Comparison of ENCODE assay signal across 1 cellular context in the genomic region with DNA sequence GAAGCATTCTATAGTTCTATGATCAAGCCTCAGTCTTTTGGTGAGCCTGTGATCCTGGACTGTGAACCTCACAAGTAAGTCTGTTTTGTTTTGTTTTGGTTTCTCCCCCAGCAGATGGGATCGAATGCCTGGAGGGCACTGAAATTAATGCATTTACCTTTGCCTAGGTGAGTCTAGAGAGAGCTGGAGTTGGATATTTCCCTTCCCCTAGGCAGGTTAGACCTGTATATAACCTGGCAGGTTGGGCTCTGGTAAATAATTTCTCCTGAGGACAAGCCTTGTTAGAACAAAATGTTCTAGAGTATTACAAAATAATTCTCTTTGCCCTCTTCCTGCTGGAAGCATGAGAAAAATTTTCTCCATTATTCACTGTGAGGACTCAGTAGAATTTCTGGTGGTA.
TF ChIP-seq lines count a peak whose summit lies in the region.

No MANE protein-coding gene starts in this region.

TF ChIP-seq in A549, 52 proteins besides CTCF, POLR2A, EP300 and RAD21 (continued from another document):
- TF ChIP-seq, protein P1, sequence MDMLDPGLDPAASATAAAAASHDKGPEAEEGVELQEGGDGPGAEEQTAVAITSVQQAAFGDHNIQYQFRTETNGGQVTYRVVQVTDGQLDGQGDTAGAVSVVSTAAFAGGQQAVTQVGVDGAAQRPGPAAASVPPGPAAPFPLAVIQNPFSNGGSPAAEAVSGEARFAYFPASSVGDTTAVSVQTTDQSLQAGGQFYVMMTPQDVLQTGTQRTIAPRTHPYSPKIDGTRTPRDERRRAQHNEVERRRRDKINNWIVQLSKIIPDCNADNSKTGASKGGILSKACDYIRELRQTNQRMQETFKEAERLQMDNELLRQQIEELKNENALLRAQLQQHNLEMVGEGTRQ (IDR thresholded peaks at IDR 0.05): no peak
- TF ChIP-seq MAFK (IDR thresholded peaks at IDR 0.05; ENCODE audit: partially characterized antibody) (no peak), HOXB13 (CRISPR knock-in tag; IDR thresholded peaks at IDR 0.05; ENCODE audit: low read depth) (no peak), CBX8 (IDR thresholded peaks at IDR 0.05) (no peak)
- TF ChIP-seq, protein P2, sequence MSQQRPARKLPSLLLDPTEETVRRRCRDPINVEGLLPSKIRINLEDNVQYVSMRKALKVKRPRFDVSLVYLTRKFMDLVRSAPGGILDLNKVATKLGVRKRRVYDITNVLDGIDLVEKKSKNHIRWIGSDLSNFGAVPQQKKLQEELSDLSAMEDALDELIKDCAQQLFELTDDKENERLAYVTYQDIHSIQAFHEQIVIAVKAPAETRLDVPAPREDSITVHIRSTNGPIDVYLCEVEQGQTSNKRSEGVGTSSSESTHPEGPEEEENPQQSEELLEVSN (IDR thresholded peaks at IDR 0.05; ENCODE audit: borderline replicate concordance, low read depth): no peak
TF ChIP-seq in A549: peak in this region for 0.
